9 cellular contexts compared by ENCODE assay signal in the genomic region with DNA sequence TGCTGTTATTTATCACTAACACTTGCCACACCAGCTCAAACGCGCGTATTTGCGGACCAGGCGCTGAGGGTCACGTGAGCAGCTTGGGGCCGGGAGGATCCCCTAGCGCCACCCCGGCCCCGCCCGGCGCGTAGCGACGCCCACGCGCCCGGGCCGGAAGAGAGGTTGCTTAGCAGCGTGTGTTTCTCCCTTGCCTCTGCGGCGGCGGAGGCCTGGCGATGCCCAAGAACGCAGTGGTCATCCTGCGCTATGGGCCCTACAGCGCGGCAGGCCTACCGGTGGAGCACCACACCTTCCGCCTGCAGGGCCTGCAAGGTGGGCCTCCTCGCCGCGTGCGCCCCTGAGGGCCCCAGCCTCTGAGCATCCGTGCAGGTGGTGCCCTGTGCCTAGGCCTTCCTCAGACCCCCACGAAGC. TPM values are rescaled to one million over a fixed set of nuclear protein-coding genes. Genes with fewer than 3 reads are reported as not detected.
DNase-seq lines count a peak whose midpoint lies in the region; TF ChIP-seq lines count a peak whose summit lies in the region.
"Had no signal": no experiment of that assay in that cellular context is flagged by ENCODE, and none has a peak within 500 bp of the region (broad histone marks: within the 10 kb centered on the region; RNA-seq: fewer than 3 reads in every experiment).

A gene with protein sequence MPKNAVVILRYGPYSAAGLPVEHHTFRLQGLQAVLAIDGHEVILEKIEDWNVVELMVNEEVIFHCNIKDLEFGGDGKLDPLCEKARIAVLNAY (plus strand): TSS at position 172 of the 414 bp plus-strand sequence. CDS start 47 bp downstream, at position 219.

- no peaks in the 10 kb centered on the region for H3K27me3 ChIP-seq in neuron (ENCODE audit: insufficient read depth, low read length)

- H3K4me1 ChIP-seq in neuron (ENCODE audit: insufficient read depth, low read length): peaks cover 11% of the 10 kb centered on the region

- DNase-seq in activated T-cell treated with anti-CD3 and anti-CD28 coated beads for 24 hours (ENCODE audit: low read depth) (peak; percentile 1), activated T-cell treated with anti-CD3 and anti-CD28 coated beads for 4 hours (no peak), SK-N-MC (ENCODE audit: low read depth, low spot score) (no peak), fibroblast of the aortic adventitia (ENCODE audit: low read depth) (peak; percentile 16), GM10266 (ENCODE audit: extremely low spot score) (no peak), HuH-7 (ENCODE audit: low spot score) (no peak), cortex of kidney (lab: John Stamatoyannopoulos, UW) (no peak)

- no peak within 1 kb of the TSS for H3K9ac ChIP-seq in SK-N-MC (ENCODE audit: insufficient read length)

- no peaks in the 10 kb centered on the region for H3K36me3 ChIP-seq in SK-N-MC (ENCODE audit: insufficient read depth, low read length)
- no peaks in the 10 kb centered on the region for H3K36me3 ChIP-seq in neuron (ENCODE audit: insufficient read depth, low read length)

- H3K4me3 ChIP-seq in SK-N-MC: peak within 1 kb of the TSS; percentile 47
- peak within 1 kb of the TSS; percentile 35 for H3K4me3 ChIP-seq in fibroblast of the aortic adventitia (ENCODE audit: low read depth, low read length)
- H3K4me3 ChIP-seq in neuron (ENCODE audit: low read length): peak within 1 kb of the TSS; percentile 54

- no peak within 1 kb of the TSS for H3K27ac ChIP-seq in SK-N-MC

- H2AFZ ChIP-seq in neuron (ENCODE audit: low read depth, low read length): peak within 1 kb of the TSS; percentile 84

- H3K9me3 ChIP-seq in SK-N-MC (ENCODE audit: low read depth, low read length) (no peaks in the 10 kb centered on the region), neuron (ENCODE audit: low read length) (no peaks in the 10 kb centered on the region)

- TF ChIP-seq CTCF in fibroblast of the aortic adventitia (IDR thresholded peaks at IDR 0.05; ENCODE audit: insufficient read depth, low read length): no peak
- no peak for TF ChIP-seq CTCF in GM10266 (IDR thresholded peaks at IDR 0.05; ENCODE audit: control insufficient read depth, insufficient read depth, low read depth, missing control alignments)

RNA-seq across cellular contexts. Expression of the gene that starts here (rescaled TPM):
- total RNA-seq in fibroblast of the aortic adventitia (ENCODE audit: low replicate concordance): not detected in 2 replicates
- total RNA-seq: CD8-positive, alpha-beta T cell had no signal

Comparison
In these comparisons a context has a peak if more than half of its experiments do, and no peak if none do; other contexts are left out.
1. Peak in DNase-seq and H3K4me3 ChIP-seq in fibroblast of the aortic adventitia; RNA of the gene not detected or under 1 TPM.